In the genomic region with DNA sequence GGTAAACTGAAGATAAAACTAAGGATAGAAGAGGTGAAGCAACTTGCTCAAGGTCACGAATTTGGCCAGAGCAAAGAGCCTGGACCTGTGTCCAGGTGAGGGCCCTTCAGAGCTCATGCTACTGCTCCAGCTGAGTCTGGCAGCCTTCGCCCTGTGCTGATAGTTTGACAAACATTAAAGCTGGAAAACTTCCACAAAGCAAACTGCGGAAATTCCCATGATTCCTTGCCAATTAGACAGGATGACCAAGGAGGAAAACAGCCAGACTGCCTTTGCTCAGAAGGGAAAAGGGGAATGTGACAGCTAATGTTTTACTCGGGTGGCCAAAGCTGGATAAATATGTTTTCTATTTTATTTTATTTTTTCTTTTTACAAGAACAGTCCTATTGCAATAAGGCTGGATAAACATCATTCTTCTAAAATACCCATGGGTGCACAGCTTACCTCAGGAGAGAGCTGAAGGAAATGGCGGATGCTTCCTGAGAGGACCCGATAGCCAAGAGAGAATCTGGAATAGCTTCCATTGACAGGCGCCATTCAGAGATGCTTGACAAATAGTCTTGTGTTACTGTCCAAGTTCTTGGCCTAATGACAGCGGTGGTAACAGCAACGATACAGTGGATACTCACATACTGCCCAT, we compare ENCODE assay signal across 1 cellular context.
TF ChIP-seq lines count a peak whose summit lies in the region.

No MANE protein-coding gene starts in this region.

TF ChIP-seq in SK-N-SH treated with all-trans-retinoic acid at 6 μM for 48 hours, 23 proteins besides CTCF, POLR2A, EP300 and RAD21 (continued from another document):
- TF ChIP-seq, protein P1, sequence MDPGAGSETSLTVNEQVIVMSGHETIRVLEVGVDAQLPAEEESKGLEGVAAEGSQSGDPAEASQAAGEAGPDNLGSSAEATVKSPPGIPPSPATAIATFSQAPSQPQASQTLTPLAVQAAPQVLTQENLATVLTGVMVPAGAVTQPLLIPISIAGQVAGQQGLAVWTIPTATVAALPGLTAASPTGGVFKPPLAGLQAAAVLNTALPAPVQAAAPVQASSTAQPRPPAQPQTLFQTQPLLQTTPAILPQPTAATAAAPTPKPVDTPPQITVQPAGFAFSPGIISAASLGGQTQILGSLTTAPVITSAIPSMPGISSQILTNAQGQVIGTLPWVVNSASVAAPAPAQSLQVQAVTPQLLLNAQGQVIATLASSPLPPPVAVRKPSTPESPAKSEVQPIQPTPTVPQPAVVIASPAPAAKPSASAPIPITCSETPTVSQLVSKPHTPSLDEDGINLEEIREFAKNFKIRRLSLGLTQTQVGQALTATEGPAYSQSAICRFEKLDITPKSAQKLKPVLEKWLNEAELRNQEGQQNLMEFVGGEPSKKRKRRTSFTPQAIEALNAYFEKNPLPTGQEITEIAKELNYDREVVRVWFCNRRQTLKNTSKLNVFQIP (CRISPR knock-in tag; IDR thresholded peaks at IDR 0.05; ENCODE audit: borderline replicate concordance, low read depth) = no peak
